Comparison of ENCODE assay signal across 8 cellular contexts in genomic region chr11:94568200-94568599, GRCh38. TPM values are rescaled to one million over a fixed set of nuclear protein-coding genes. Genes with fewer than 3 reads are reported as not detected.
"Had no signal": no experiment of that assay in that cellular context is flagged by ENCODE, and none has a peak within 500 bp of the region (broad histone marks: within the 10 kb centered on the region; RNA-seq: fewer than 3 reads in every experiment).

No MANE protein-coding gene starts in this region.

- DNase-seq: IMR-90, KBM-7 had no signal

- FAIRE-seq: HepG2, HTR-8/SVneo had no signal

- H3K27ac ChIP-seq: HL-60 had no signal

- ATAC-seq: HepG2 had no signal

RNA-seq across cellular contexts. Expression of gene PIWIL4, which starts 1.0 kb away (rescaled TPM):
- total RNA-seq: HepG2 had no signal

RNA-seq across cellular contexts. Expression of gene C11orf97, which starts 55.9 kb away (rescaled TPM):
- total RNA-seq: HT-29, HT1080, IMR-90 had no signal
- polyA plus RNA-seq: HepG2, IgD-negative memory B cell, IMR-90 had no signal
